8 cellular contexts compared by ENCODE assay signal in genomic region chr9:129143031-129143441, GRCh38. TPM values are rescaled to one million over a fixed set of nuclear protein-coding genes. Genes with fewer than 3 reads are reported as not detected.
DNase-seq lines count a peak whose midpoint lies in the region; ATAC-seq lines count a peak whose summit lies in the region.

No MANE protein-coding gene starts in this region.

- POLR2A ChIA-PET in activated CD4-positive, alpha-beta T cell treated with anti-CD3 and anti-CD28 coated beads for 36 hours (lab: Charles Lee) = interaction anchor here (0.6 to 1.3 kb wide), 2 partner anchors 11 to 342 kb away, joined by 4 to 6 read pairs; no protein-coding TSS in a partner anchor

- H3K4me1 Mint-ChIP-seq in activated CD4-positive, alpha-beta T cell treated with anti-CD3 and anti-CD28 coated beads for 36 hours = peaks cover 37% of the 10 kb centered on the region

- H3K27ac Mint-ChIP-seq in activated CD4-positive, alpha-beta T cell treated with anti-CD3 and anti-CD28 coated beads for 36 hours = peak overlapping the region; percentile 42

- peak overlapping the region; percentile 100 for H3K27ac ChIP-seq in layer of hippocampus (ENCODE audit: low read depth, low read length)

- H3K9me3 Mint-ChIP-seq in activated CD4-positive, alpha-beta T cell treated with anti-CD3 and anti-CD28 coated beads for 36 hours (ENCODE audit: low read depth) = no peaks in the 10 kb centered on the region

- intact Hi-C loops in activated CD4-positive, alpha-beta T cell treated with anti-CD3 and anti-CD28 coated beads for 36 hours (cut with DNase I, micrococcal nuclease) = loop anchor here in 1 of 2 experiments (5.0 kb wide), 1 partner anchor 194 kb away; no protein-coding TSS in a partner anchor

- H3K27me3 Mint-ChIP-seq in activated CD4-positive, alpha-beta T cell treated with anti-CD3 and anti-CD28 coated beads for 36 hours = no peaks in the 10 kb centered on the region

- peaks cover 18% of the 10 kb centered on the region for H3K36me3 Mint-ChIP-seq in activated CD4-positive, alpha-beta T cell treated with anti-CD3 and anti-CD28 coated beads for 36 hours (ENCODE audit: low read depth)

- H3K27me3 ChIP-seq in layer of hippocampus (ENCODE audit: control insufficient read depth, insufficient read depth, low read length) = no peaks in the 10 kb centered on the region

- ATAC-seq in activated CD4-positive, alpha-beta T cell treated with anti-CD3 and anti-CD28 coated beads for 36 hours = peak; percentile 27
- no peak for ATAC-seq in HG02938 (IDR thresholded peaks at IDR 0.05; ENCODE audit: unreplicated experiment)

- DNase-seq in SIG-M5 treated with dmso at 0.1 percent for 504 hours (lab: John Stamatoyannopoulos, UW; ENCODE audit: unreplicated experiment) (peak; percentile 43), SIG-M5 (lab: John Stamatoyannopoulos, UW) (no peak), NCI-H2107 treated with DMSO at 0.1 percent for 48 hours (lab: John Stamatoyannopoulos, UW; ENCODE audit: unreplicated experiment) (peak; percentile 16), cerebellum (ENCODE audit: low spot score) (peak; percentile 89)
- peak; percentile 88 for DNase-seq in activated CD4-positive, alpha-beta T cell treated with anti-CD3 and anti-CD28 coated beads for 36 hours
- peak; percentile 74 to 75 for DNase-seq in stimulated activated CD4-positive, alpha-beta T cell treated with anti-CD3 and anti-CD28 coated beads, Interleukin-1b, Interleukin-23, amount 100 ng/mL, for 4 hours (ENCODE audit: low read depth in 2 of 2)

- CTCF ChIA-PET in activated CD4-positive, alpha-beta T cell treated with anti-CD3 and anti-CD28 coated beads for 36 hours (lab: Charles Lee) = interaction anchor here (0.5 to 5.4 kb wide), 43 partner anchors 8 to 973 kb away, joined by 3 to 70 read pairs (median 4); partner anchors contain the start of genes C9orf50, DOLK, DOLPP1 and NTMT1

- H3K4me3 Mint-ChIP-seq in activated CD4-positive, alpha-beta T cell treated with anti-CD3 and anti-CD28 coated beads for 36 hours = no peak overlapping the region

RNA-seq across cellular contexts. Expression of gene PTPA, which starts 31.8 kb away (rescaled TPM):
- 10 to 100 TPM; 71.9 to 88.0 TPM for total RNA-seq in activated CD4-positive, alpha-beta T cell treated with anti-CD3 and anti-CD28 coated beads for 36 hours
- total RNA-seq in cerebellum = 42.3 TPM

RNA-seq across cellular contexts. Expression of gene CRAT, which starts 32.4 kb away (rescaled TPM):
- 10 to 100 TPM; 13.2 to 18.9 TPM for total RNA-seq in activated CD4-positive, alpha-beta T cell treated with anti-CD3 and anti-CD28 coated beads for 36 hours
- 16.8 TPM for total RNA-seq in cerebellum

RNA-seq across cellular contexts. Expression of gene IER5L, which starts 35.0 kb away (rescaled TPM):
- total RNA-seq in activated CD4-positive, alpha-beta T cell treated with anti-CD3 and anti-CD28 coated beads for 36 hours = 1 to 10 TPM; 2.6 to 2.8 TPM
- total RNA-seq in cerebellum = 9.1 TPM
